Comparison of ENCODE assay signal across 1 cellular context in the genomic region with DNA sequence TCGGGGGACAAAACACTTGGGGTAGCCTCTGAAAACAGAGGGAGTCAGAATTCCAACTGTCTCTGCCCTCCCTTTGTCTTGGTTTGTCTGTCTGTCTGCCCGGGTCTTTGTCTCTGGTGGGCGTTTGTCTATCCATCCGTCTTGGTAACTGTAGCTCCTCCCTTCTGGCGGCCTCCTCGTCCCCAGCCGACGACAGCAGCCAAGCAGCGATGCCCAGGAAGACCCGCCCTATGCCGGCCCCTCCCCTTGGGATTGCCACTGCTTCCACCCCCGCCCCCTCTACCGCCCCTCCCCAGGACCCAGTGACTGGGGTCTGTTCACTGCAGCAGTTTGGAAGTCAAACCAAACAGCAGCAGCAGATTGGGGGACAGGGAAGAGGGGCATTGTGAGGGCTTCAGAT.
TF ChIP-seq lines count a peak whose summit lies in the region.

No MANE protein-coding gene starts in this region.

TF ChIP-seq in HepG2, 621 proteins besides CTCF, POLR2A, EP300 and RAD21:
- TF ChIP-seq ZNF256 (CRISPR knock-in tag; conservative IDR thresholded peaks at IDR 0.05): no peak
- TF ChIP-seq ZNF720 (CRISPR knock-in tag; IDR thresholded peaks at IDR 0.05): no peak
- no peak for TF ChIP-seq ZFY (CRISPR knock-in tag; IDR thresholded peaks at IDR 0.05)
- no peak for TF ChIP-seq POLR2G (IDR thresholded peaks at IDR 0.05; ENCODE audit: low read depth, low read length)
- no peak for TF ChIP-seq ZNF235 (CRISPR knock-in tag; IDR thresholded peaks at IDR 0.05; ENCODE audit: borderline replicate concordance)
- no peak for TF ChIP-seq ZSCAN9 (CRISPR knock-in tag; IDR thresholded peaks at IDR 0.05; ENCODE audit: borderline replicate concordance)
- TF ChIP-seq NPAS2 (CRISPR knock-in tag; IDR thresholded peaks at IDR 0.05; ENCODE audit: borderline replicate concordance): no peak
- no peak for TF ChIP-seq ZNF431 (CRISPR knock-in tag; IDR thresholded peaks at IDR 0.05; ENCODE audit: borderline replicate concordance, low read depth)
- no peak for TF ChIP-seq HNRNPUL1 (IDR thresholded peaks at IDR 0.05; ENCODE audit: low read depth, low read length)
- TF ChIP-seq TGIF2 (CRISPR knock-in tag; IDR thresholded peaks at IDR 0.05): no peak
- TF ChIP-seq, protein P1, sequence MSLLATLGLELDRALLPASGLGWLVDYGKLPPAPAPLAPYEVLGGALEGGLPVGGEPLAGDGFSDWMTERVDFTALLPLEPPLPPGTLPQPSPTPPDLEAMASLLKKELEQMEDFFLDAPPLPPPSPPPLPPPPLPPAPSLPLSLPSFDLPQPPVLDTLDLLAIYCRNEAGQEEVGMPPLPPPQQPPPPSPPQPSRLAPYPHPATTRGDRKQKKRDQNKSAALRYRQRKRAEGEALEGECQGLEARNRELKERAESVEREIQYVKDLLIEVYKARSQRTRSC (CRISPR knock-in tag; IDR thresholded peaks at IDR 0.05; ENCODE audit: low read depth): no peak
- no peak for TF ChIP-seq NRL (CRISPR knock-in tag; IDR thresholded peaks at IDR 0.05; ENCODE audit: borderline replicate concordance)
- no peak for TF ChIP-seq XRCC5 (optimal IDR thresholded peaks at IDR 0.05; ENCODE audit: low read length)
- TF ChIP-seq ZBTB7A (CRISPR knock-in tag; IDR thresholded peaks at IDR 0.05): no peak
- TF ChIP-seq ZNF7 (CRISPR knock-in tag; IDR thresholded peaks at IDR 0.05): no peak
- no peak for TF ChIP-seq ZNF616 (CRISPR knock-in tag; IDR thresholded peaks at IDR 0.05; ENCODE audit: low read depth)
